Comparison of ENCODE assay signal across 21 cellular contexts in the genomic region with DNA sequence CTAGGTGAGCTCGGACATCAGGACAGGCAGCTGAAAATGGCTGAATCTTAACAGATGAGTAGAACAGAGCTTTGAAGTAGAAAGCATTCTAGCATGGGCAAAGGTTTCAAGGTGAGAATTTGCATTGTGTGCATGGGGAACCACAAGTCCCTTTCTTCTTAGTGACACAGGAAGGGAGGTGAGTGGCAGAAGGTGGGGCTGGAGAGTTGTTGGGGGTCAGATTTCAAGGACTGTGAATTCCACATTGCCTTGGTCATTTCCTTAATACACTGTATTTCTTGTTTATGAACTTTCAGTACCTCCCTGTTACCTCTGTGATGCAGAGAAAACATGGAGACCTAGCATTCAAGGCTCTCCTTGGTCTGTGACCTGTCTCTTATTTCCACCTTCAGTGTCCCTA. TPM values are rescaled to one million over a fixed set of nuclear protein-coding genes. Genes with fewer than 3 reads are reported as not detected.
DNase-seq lines count a peak whose midpoint lies in the region; ATAC-seq, FAIRE-seq and TF ChIP-seq lines count a peak whose summit lies in the region.
"Had no signal": no experiment of that assay in that cellular context is flagged by ENCODE, and none has a peak within 500 bp of the region (broad histone marks: within the 10 kb centered on the region; RNA-seq: fewer than 3 reads in every experiment).

No MANE protein-coding gene starts in this region.

- no TSS peak for BruUV-seq in PC-9 (replicated peaks; lab: Mats Ljungman, UMichigan)
- BruUV-seq in endothelial cell of umbilical vein (replicated peaks; lab: Mats Ljungman, UMichigan), result no TSS peak

- H3K4me3 ChIP-seq in PC-9 (no peak overlapping the region), endothelial cell of umbilical vein (replicated peaks in 1 of 3; ENCODE audit: insufficient read depth in 1 of 3, low read depth in 1 of 3, low read length in 3 of 3) (no peak overlapping the region)

- dilution Hi-C loops in endothelial cell of umbilical vein (cut with MboI; ENCODE audit: extremely low pct_ligation_motif_present, low sequenced_read_pairs), result no loop called here

- no peak overlapping the region for H3K9ac ChIP-seq in endothelial cell of umbilical vein (replicated peaks; ENCODE audit: extremely low read depth, insufficient read depth, low read length)
- H3K9ac ChIP-seq: KMS-11 had no signal

- no peak for FAIRE-seq in endothelial cell of umbilical vein (lab: Jason Lieb, UNC)
- FAIRE-seq in frontal cortex (lab: Jason Lieb, UNC), result no peak

- H4K20me1 ChIP-seq in PC-9 (ENCODE audit: insufficient read depth) (no peaks in the 10 kb centered on the region), endothelial cell of umbilical vein (replicated peaks; ENCODE audit: control insufficient read depth, extremely low read depth, insufficient read depth, low read length) (no peaks in the 10 kb centered on the region)

- H3K27me3 ChIP-seq in PC-9 (ENCODE audit: insufficient read depth, low read depth) (no peaks in the 10 kb centered on the region), endothelial cell of umbilical vein (ENCODE audit: control insufficient read depth in 2 of 2, insufficient read depth in 2 of 2, low read length in 2 of 2) (no peaks in the 10 kb centered on the region)

- no peak for ATAC-seq in activated naive CD8-positive, alpha-beta T cell treated with anti-CD3 and anti-CD28 coated beads, Interleukin-2, amount 50 U/mL, for 24 hours
- ATAC-seq: SK-N-SH treated with all-trans-retinoic acid at 6 μM for 48 hours, T-cell had no signal

- TF ChIP-seq CTCF in PC-9 (conservative IDR thresholded peaks at IDR 0.05) (no peak), endothelial cell of umbilical vein (IDR thresholded peaks at IDR 0.05; ENCODE audit: extremely low read depth in 1 of 2, insufficient read depth in 1 of 2, low read depth in 1 of 2, low read length in 2 of 2) (no peak)

- H3K27me3 Mint-ChIP-seq in activated naive CD8-positive, alpha-beta T cell treated with anti-CD3 and anti-CD28 coated beads, Interleukin-2, amount 50 U/mL, for 24 hours, result no peaks in the 10 kb centered on the region
- no peaks in the 10 kb centered on the region for H3K27me3 Mint-ChIP-seq in activated naive CD8-positive, alpha-beta T cell treated with anti-CD3 and anti-CD28 coated beads for 36 hours

- POLR2A ChIA-PET in PC-9 (lab: Charles Lee; ENCODE audit: unreplicated experiment), result no interaction called here
- POLR2A ChIA-PET in endothelial cell of umbilical vein (lab: Charles Lee), result no interaction called here

- H3K4me1 ChIP-seq in PC-9 (replicated peaks; ENCODE audit: insufficient read depth) (peaks cover 82% of the 10 kb centered on the region), endothelial cell of umbilical vein (ENCODE audit: control insufficient read depth, extremely low read depth, insufficient read depth, low read length) (peaks cover 48% of the 10 kb centered on the region)

- H3K9me1 ChIP-seq in endothelial cell of umbilical vein (replicated peaks; ENCODE audit: control insufficient read depth, extremely low read depth, insufficient read depth, low read length), result no peaks in the 10 kb centered on the region

- no peaks in the 10 kb centered on the region for H3K9me2 ChIP-seq in PC-9 (ENCODE audit: insufficient read depth)

- intact Hi-C loops in PC-9 (cut with micrococcal nuclease; ENCODE audit: unreplicated experiment) (loop anchor here (5.0 to 10.0 kb wide), 3 partner anchors 161 to 1319 kb away; partner anchors contain the start of genes HUWE1 and MAGED2), endothelial cell of umbilical vein (cut with micrococcal nuclease) (loop anchor here (5.0 kb wide), 1 partner anchor 197 kb away; the partner anchor contains the start of gene MAGED2)

- H3K27ac Mint-ChIP-seq in activated naive CD8-positive, alpha-beta T cell treated with anti-CD3 and anti-CD28 coated beads, Interleukin-2, amount 50 U/mL, for 24 hours, result peak overlapping the region; percentile 53
- no peak overlapping the region for H3K27ac Mint-ChIP-seq in activated naive CD8-positive, alpha-beta T cell treated with anti-CD3 and anti-CD28 coated beads for 36 hours
- H3K27ac Mint-ChIP-seq: HFFc6 had no signal

- no peak for DNase-seq in activated naive CD8-positive, alpha-beta T cell treated with anti-CD3 and anti-CD28 coated beads, Interleukin-2, amount 50 U/mL, for 24 hours
- DNase-seq in activated naive CD8-positive, alpha-beta T cell treated with anti-CD3 and anti-CD28 coated beads for 36 hours, result no peak
- DNase-seq in PC-9 (peak; percentile 49 to 53), endothelial cell of umbilical vein (ENCODE audit: low read depth, low spot score) (no peak), frontal cortex (ENCODE audit: low spot score in 2 of 2) (no peak), HK-2 (ENCODE audit: unreplicated experiment) (no peak), ACHN (no peak)
- DNase-seq: GDM1, H7, HFFc6, IMR-90, NCI-H1694, NCI-H446 treated with DMSO at 0.1 percent for 48 hours, NCI-H526 treated with DMSO at 0.1 percent for 48 hours, T-cell had no signal

- H3K4me2 ChIP-seq in PC-9, result peak overlapping the region; percentile 51
- H3K4me2 ChIP-seq in endothelial cell of umbilical vein (ENCODE audit: insufficient read depth, low read length), result no peak overlapping the region
- H3K4me2 ChIP-seq: KMS-11 had no signal

- H3K27ac ChIP-seq in PC-9 (peak overlapping the region; percentile 52), endothelial cell of umbilical vein (ENCODE audit: insufficient read depth, low read depth, low read length) (peak overlapping the region; percentile 1)
- H3K27ac ChIP-seq: C4-2B, KMS-11, RWPE1 had no signal

- H2AFZ ChIP-seq in PC-9 (no peak overlapping the region), endothelial cell of umbilical vein (ENCODE audit: low read depth, low read length) (no peak overlapping the region)

- H3K36me3 ChIP-seq in PC-9 (ENCODE audit: low read depth), result peaks cover 19% of the 10 kb centered on the region
- H3K36me3 ChIP-seq in endothelial cell of umbilical vein (ENCODE audit: control insufficient read depth in 2 of 2, extremely low read depth in 1 of 2, insufficient read depth in 2 of 2, low read length in 2 of 2), result peaks cover 4 to 9% of the 10 kb centered on the region in 2 experiments

- H3K9me3 ChIP-seq in PC-9 (ENCODE audit: insufficient read depth, low read depth) (no peaks in the 10 kb centered on the region), endothelial cell of umbilical vein (replicated peaks; ENCODE audit: control insufficient read depth, insufficient read depth, low read length) (no peaks in the 10 kb centered on the region)

- no peak for TF ChIP-seq POLR2A in endothelial cell of umbilical vein (IDR thresholded peaks at IDR 0.05; ENCODE audit: low read depth, low read length)

- H3K79me2 ChIP-seq in PC-9 (ENCODE audit: low read depth), result peaks cover 27% of the 10 kb centered on the region
- H3K79me2 ChIP-seq in endothelial cell of umbilical vein (ENCODE audit: control insufficient read depth, insufficient read depth, low read length), result peaks cover 19% of the 10 kb centered on the region

- CTCF ChIA-PET in PC-9 (lab: Charles Lee) (no interaction called here), endothelial cell of umbilical vein (lab: Charles Lee) (no interaction called here)

- H3F3A ChIP-seq in PC-9 (ENCODE audit: insufficient read depth, low read depth), result peaks cover 27% of the 10 kb centered on the region

- H3K4me3 Mint-ChIP-seq in activated naive CD8-positive, alpha-beta T cell treated with anti-CD3 and anti-CD28 coated beads, Interleukin-2, amount 50 U/mL, for 24 hours, result no peak overlapping the region
- no peak overlapping the region for H3K4me3 Mint-ChIP-seq in activated naive CD8-positive, alpha-beta T cell treated with anti-CD3 and anti-CD28 coated beads for 36 hours
- H3K4me3 Mint-ChIP-seq: HFFc6, T-cell had no signal

- peaks cover 33% of the 10 kb centered on the region for H3K4me1 Mint-ChIP-seq in activated naive CD8-positive, alpha-beta T cell treated with anti-CD3 and anti-CD28 coated beads, Interleukin-2, amount 50 U/mL, for 24 hours
- H3K4me1 Mint-ChIP-seq in activated naive CD8-positive, alpha-beta T cell treated with anti-CD3 and anti-CD28 coated beads for 36 hours, result peaks cover 39% of the 10 kb centered on the region

- no peaks in the 10 kb centered on the region for H3K9me3 Mint-ChIP-seq in activated naive CD8-positive, alpha-beta T cell treated with anti-CD3 and anti-CD28 coated beads, Interleukin-2, amount 50 U/mL, for 24 hours
- H3K9me3 Mint-ChIP-seq in activated naive CD8-positive, alpha-beta T cell treated with anti-CD3 and anti-CD28 coated beads for 36 hours, result no peaks in the 10 kb centered on the region
- H3K9me3 Mint-ChIP-seq: HFFc6, T-cell had no signal

- in situ Hi-C loops in ACHN (cut with HindIII; ENCODE audit: low pct_ligation_motif_present, low pct_unique_long_range_greater_than_20kb, low sequenced_read_pairs), result no loop called here

- H3K36me3 Mint-ChIP-seq in activated naive CD8-positive, alpha-beta T cell treated with anti-CD3 and anti-CD28 coated beads, Interleukin-2, amount 50 U/mL, for 24 hours (ENCODE audit: low read depth), result peaks cover 44% of the 10 kb centered on the region
- peaks cover 49% of the 10 kb centered on the region for H3K36me3 Mint-ChIP-seq in activated naive CD8-positive, alpha-beta T cell treated with anti-CD3 and anti-CD28 coated beads for 36 hours

RNA-seq across cellular contexts. Expression of gene APEX2, which starts 4.1 kb away (rescaled TPM):
- total RNA-seq in activated naive CD8-positive, alpha-beta T cell treated with anti-CD3 and anti-CD28 coated beads for 36 hours, result 10 to 100 TPM; 41.7 to 41.8 TPM
- 48.0 and 57.7 TPM in 2 replicates for total RNA-seq in PC-9 (2021)
- 22.7 and 26.6 TPM in 2 replicates for total RNA-seq in endothelial cell of umbilical vein
- polyA plus RNA-seq in endothelial cell of umbilical vein, result 54.1 and 55.9 TPM in 2 replicates
- 37.9 and 38.1 TPM in 2 replicates for polyA plus RNA-seq in endothelial cell of umbilical vein (2011; cell fraction: cytosol; rRNA removed)
- polyA plus RNA-seq in endothelial cell of umbilical vein (2011; cell fraction: nucleus; rRNA removed), result 24.7 and 27.7 TPM in 2 replicates
- 22.3 and 25.7 TPM in 2 replicates for polyA plus RNA-seq in endothelial cell of umbilical vein (2012)
- 38.4 and 40.5 TPM in 2 replicates for polyA minus RNA-seq in endothelial cell of umbilical vein
- 51.8 TPM for polyA minus RNA-seq in endothelial cell of umbilical vein (2011; cell fraction: cytosol; rRNA and poly(A)+ RNA removed)
- 10.8 TPM in 2 replicates for polyA minus RNA-seq in endothelial cell of umbilical vein (2011; cell fraction: nucleus; rRNA and poly(A)+ RNA removed)
- total RNA-seq in frontal cortex, result 1.6 TPM

RNA-seq across cellular contexts. Expression of gene PFKFB1, which starts 10.2 kb away (rescaled TPM):
- total RNA-seq in activated naive CD8-positive, alpha-beta T cell treated with anti-CD3 and anti-CD28 coated beads for 36 hours, result under 1 TPM; 0.54 to 0.86 TPM
- total RNA-seq in PC-9 (2021), result 0.63 and 0.74 TPM in 2 replicates
- 0.16 and 0.20 TPM in 2 replicates for total RNA-seq in endothelial cell of umbilical vein
- polyA plus RNA-seq in endothelial cell of umbilical vein, result 0.16 and 0.18 TPM in 2 replicates
- polyA plus RNA-seq in endothelial cell of umbilical vein (2011; cell fraction: cytosol; rRNA removed), result 0.08 and 0.11 TPM in 2 replicates
- polyA plus RNA-seq in endothelial cell of umbilical vein (2011; cell fraction: nucleus; rRNA removed), result 0.39 and 0.47 TPM in 2 replicates
- 0.12 and 0.16 TPM in 2 replicates for polyA plus RNA-seq in endothelial cell of umbilical vein (2012)
- 0.38 TPM in 1 of 2 replicates, not detected in the other for polyA minus RNA-seq in endothelial cell of umbilical vein
- polyA minus RNA-seq in endothelial cell of umbilical vein (2011; cell fraction: cytosol; rRNA and poly(A)+ RNA removed), result not detected
- 0.43 TPM in 1 of 2 replicates, not detected in the other for polyA minus RNA-seq in endothelial cell of umbilical vein (2011; cell fraction: nucleus; rRNA and poly(A)+ RNA removed)
- 0.41 TPM for total RNA-seq in frontal cortex
- total RNA-seq: A172, Daoy, HFFc6 had no signal

RNA-seq across cellular contexts. Expression of gene ALAS2, which starts 26.5 kb away (rescaled TPM):
- total RNA-seq in activated naive CD8-positive, alpha-beta T cell treated with anti-CD3 and anti-CD28 coated beads for 36 hours, result not detected
- total RNA-seq in PC-9 (2021) (not detected in 2 replicates), endothelial cell of umbilical vein (not detected in 2 replicates), frontal cortex (50.1 TPM)
- not detected in 2 replicates for polyA plus RNA-seq in endothelial cell of umbilical vein
- not detected in 2 replicates for polyA plus RNA-seq in endothelial cell of umbilical vein (2011; cell fraction: cytosol; rRNA removed)
- polyA plus RNA-seq in endothelial cell of umbilical vein (2011; cell fraction: nucleus; rRNA removed), result not detected in 2 replicates
- polyA plus RNA-seq in endothelial cell of umbilical vein (2012), result not detected in 2 replicates
- 2.2 and 3.4 TPM in 2 replicates for polyA minus RNA-seq in endothelial cell of umbilical vein
- polyA minus RNA-seq in endothelial cell of umbilical vein (2011; cell fraction: cytosol; rRNA and poly(A)+ RNA removed), result not detected
- polyA minus RNA-seq in endothelial cell of umbilical vein (2011; cell fraction: nucleus; rRNA and poly(A)+ RNA removed), result not detected in 2 replicates
- total RNA-seq: A172, Daoy, H7, HFFc6, IMR-90, T-cell had no signal
- polyA plus RNA-seq: IMR-90 had no signal

Comparison
In these comparisons a context has a peak if more than half of its experiments do, and no peak if none do; other contexts are left out.
1. DNase-seq: peak in PC-9 (2 of 2); none in activated naive CD8-positive, alpha-beta T cell treated with anti-CD3 and anti-CD28 coated beads, Interleukin-2, amount 50 U/mL, for 24 hours (single experiment), activated naive CD8-positive, alpha-beta T cell treated with anti-CD3 and anti-CD28 coated beads for 36 hours (single experiment), endothelial cell of umbilical vein (single experiment), frontal cortex (0 of 2), HK-2 (single experiment) and ACHN (single experiment).
2. RNA of gene ALAS2, which starts 26.5 kb away (total RNA-seq): 50.1 TPM in frontal cortex (single experiment); not detected in activated naive CD8-positive, alpha-beta T cell treated with anti-CD3 and anti-CD28 coated beads for 36 hours, not detected in PC-9 and not detected in endothelial cell of umbilical vein; every median in the first group is over 10 times any median in the second.